Comparison of ENCODE assay signal across 15 cellular contexts in the genomic region with DNA sequence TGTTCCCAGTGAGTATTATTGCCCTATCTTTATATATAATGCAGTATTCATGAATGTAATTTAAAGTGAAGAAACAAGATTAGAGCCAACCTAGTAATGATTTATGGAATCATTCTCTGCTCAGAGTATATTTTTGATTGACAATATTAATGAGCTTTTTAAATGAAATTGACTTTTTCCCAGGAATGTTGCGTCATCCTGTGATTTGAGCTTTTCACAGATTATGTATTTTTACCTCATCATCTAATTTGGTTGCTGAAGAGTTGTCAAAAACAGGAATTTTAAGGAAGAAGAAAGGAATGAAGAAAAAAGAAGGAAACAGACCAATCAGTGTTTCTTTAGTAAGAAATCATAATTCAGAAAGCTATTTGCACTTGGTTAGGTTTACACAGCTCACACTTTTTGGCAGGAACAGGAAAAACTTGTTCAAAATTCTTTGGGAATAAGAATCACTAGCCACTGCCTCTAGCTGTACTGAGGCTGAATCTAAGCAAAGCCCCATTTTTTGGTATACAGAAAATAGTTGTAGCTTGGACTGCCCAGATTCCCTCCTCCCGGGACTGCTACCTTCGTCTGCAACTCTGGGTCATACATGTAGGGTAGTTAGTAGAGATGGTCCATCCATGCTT. TPM values are rescaled to one million over a fixed set of nuclear protein-coding genes. Genes with fewer than 3 reads are reported as not detected.
DNase-seq lines count a peak whose midpoint lies in the region; ATAC-seq and TF ChIP-seq lines count a peak whose summit lies in the region.
"Had no signal": no experiment of that assay in that cellular context is flagged by ENCODE, and none has a peak within 500 bp of the region (broad histone marks: within the 10 kb centered on the region; RNA-seq: fewer than 3 reads in every experiment).

No MANE protein-coding gene starts in this region.

- no peaks in the 10 kb centered on the region for H3F3A ChIP-seq in PC-9 (ENCODE audit: insufficient read depth, low read depth)

- CTCF ChIA-PET in PC-9 (lab: Charles Lee), result no interaction called here

- H3K4me2 ChIP-seq in PC-9, result no peak overlapping the region
- H3K4me2 ChIP-seq: A549 had no signal

- H3K27ac Mint-ChIP-seq in endothelial cell (ENCODE audit: unreplicated experiment), result no peak overlapping the region
- H3K27ac Mint-ChIP-seq in type B pancreatic cell, result peak overlapping the region; percentile 62
- H3K27ac Mint-ChIP-seq: IgD-negative memory B cell had no signal

- no peaks in the 10 kb centered on the region for H3K4me1 Mint-ChIP-seq in endothelial cell (ENCODE audit: unreplicated experiment)
- H3K4me1 Mint-ChIP-seq in type B pancreatic cell (ENCODE audit: unreplicated experiment), result no peaks in the 10 kb centered on the region

- no peak overlapping the region for H3K4me3 ChIP-seq in PC-9
- H3K4me3 ChIP-seq: A549, GM12878, GM23248 had no signal

- 0 out of 2 replicates have a peak overlapping the region, but pooled peaks have one; percentile 19 for H3K27ac ChIP-seq in PC-9
- H3K27ac ChIP-seq: A549, C4-2B, GM23248 had no signal

- no peak for TF ChIP-seq CTCF in PC-9 (conservative IDR thresholded peaks at IDR 0.05)
- TF ChIP-seq CTCF in endothelial cell (IDR thresholded peaks at IDR 0.05; ENCODE audit: unreplicated experiment), result no peak
- no peak for TF ChIP-seq CTCF in type B pancreatic cell (conservative IDR thresholded peaks at IDR 0.05)

- H3K4me3 Mint-ChIP-seq in endothelial cell (ENCODE audit: unreplicated experiment) (peak overlapping the region; percentile 65), type B pancreatic cell (no peak overlapping the region)
- H3K4me3 Mint-ChIP-seq: CD4-positive, alpha-beta memory T cell; IgD-negative memory B cell had no signal

- POLR2A ChIA-PET in PC-9 (lab: Charles Lee; ENCODE audit: unreplicated experiment), result no interaction called here

- no peak for TF ChIP-seq RAD21 in Ishikawa (IDR thresholded peaks at IDR 0.05; ENCODE audit: low read depth)

- ATAC-seq in HG03039 (IDR thresholded peaks at IDR 0.05; ENCODE audit: unreplicated experiment) (no peak), HG03135 (IDR thresholded peaks at IDR 0.05; ENCODE audit: unreplicated experiment) (no peak)
- ATAC-seq: A549, GM12878 had no signal

- H3K9me3 Mint-ChIP-seq in endothelial cell (ENCODE audit: unreplicated experiment) (no peaks in the 10 kb centered on the region), type B pancreatic cell (no peaks in the 10 kb centered on the region)
- H3K9me3 Mint-ChIP-seq: CD4-positive, alpha-beta memory T cell; IgD-negative memory B cell had no signal

- H4K20me1 ChIP-seq in PC-9 (ENCODE audit: insufficient read depth), result no peaks in the 10 kb centered on the region

- H3K36me3 Mint-ChIP-seq in endothelial cell (ENCODE audit: low read depth, unreplicated experiment) (peaks cover 28% of the 10 kb centered on the region), type B pancreatic cell (peaks cover 30% of the 10 kb centered on the region)

- no peaks in the 10 kb centered on the region for H3K27me3 ChIP-seq in PC-9 (ENCODE audit: insufficient read depth, low read depth)
- H3K27me3 ChIP-seq: BE2C had no signal

- TF ChIP-seq EP300 in Ishikawa (IDR thresholded peaks at IDR 0.05; ENCODE audit: borderline replicate concordance), result no peak

- no peaks in the 10 kb centered on the region for H3K9me2 ChIP-seq in PC-9 (ENCODE audit: insufficient read depth)

- no TSS peak for BruUV-seq in PC-9 (replicated peaks; lab: Mats Ljungman, UMichigan)

- peaks cover 6% of the 10 kb centered on the region; the same call in 1 of the 2 replicates for H3K36me3 ChIP-seq in PC-9 (ENCODE audit: low read depth)

- H2AFZ ChIP-seq in PC-9, result no peak overlapping the region
- H2AFZ ChIP-seq: GM23248 had no signal

- intact Hi-C loops in PC-9 (cut with micrococcal nuclease; ENCODE audit: unreplicated experiment), result no loop called here

- DNase-seq in PC-9, result peak in 1 of 2 experiments; percentile 41
- DNase-seq in endothelial cell (ENCODE audit: low spot score), result no peak
- no peak for DNase-seq in type B pancreatic cell (ENCODE audit: extremely low spot score, unreplicated experiment)
- DNase-seq: BE2C; CD4-positive, alpha-beta memory T cell; DMS79; GM23248; H7 had no signal

- H3K4me1 ChIP-seq in PC-9 (replicated peaks; ENCODE audit: insufficient read depth), result peaks cover 11% of the 10 kb centered on the region
- H3K4me1 ChIP-seq: A549 had no signal

- H3K27me3 Mint-ChIP-seq in endothelial cell (ENCODE audit: unreplicated experiment) (no peaks in the 10 kb centered on the region), type B pancreatic cell (no peaks in the 10 kb centered on the region)
- H3K27me3 Mint-ChIP-seq: CD4-positive, alpha-beta memory T cell; IgD-negative memory B cell had no signal

- H3K9me3 ChIP-seq in PC-9 (ENCODE audit: insufficient read depth, low read depth), result no peaks in the 10 kb centered on the region
- H3K9me3 ChIP-seq: A549, BE2C had no signal

- no peaks in the 10 kb centered on the region for H3K79me2 ChIP-seq in PC-9 (ENCODE audit: low read depth)

TF ChIP-seq in Ishikawa, 13 proteins besides CTCF, POLR2A, EP300 and RAD21:
- TF ChIP-seq CEBPB (IDR thresholded peaks at IDR 0.05) (peak; percentile 30; the same call in 1 of the 2 replicates), ZBTB7A (IDR thresholded peaks at IDR 0.05; ENCODE audit: low read depth) (no peak), TAF1 (IDR thresholded peaks at IDR 0.05; ENCODE audit: low read depth) (no peak), CREB1 (IDR thresholded peaks at IDR 0.05; ENCODE audit: low read depth) (no peak)

RNA-seq across cellular contexts. Expression of a gene that starts 27.3 kb away (rescaled TPM):
- total RNA-seq in PC-9 (2021), result 23.1 and 27.1 TPM in 2 replicates
- 38.7 TPM for total RNA-seq in endothelial cell (ENCODE audit: unreplicated experiment)
- total RNA-seq in type B pancreatic cell (ENCODE audit: low replicate concordance), result 25.6 and 29.0 TPM in 2 replicates
